Comparison of ENCODE assay signal across 1 cellular context in genomic region chr2:25690058-25690457, GRCh38.
TF ChIP-seq lines count a peak whose summit lies in the region.

No MANE protein-coding gene starts in this region.

TF ChIP-seq in WTC11, 78 proteins besides CTCF, POLR2A, EP300 and RAD21 (continued from another document):
- TF ChIP-seq MLX (CRISPR knock-in tag; IDR thresholded peaks at IDR 0.05) (no peak), FOXP4 (CRISPR knock-in tag; IDR thresholded peaks at IDR 0.05) (no peak), TCF7 (CRISPR knock-in tag; IDR thresholded peaks at IDR 0.05; ENCODE audit: low read depth) (no peak), ATF1 (CRISPR knock-in tag; IDR thresholded peaks at IDR 0.05) (no peak), KAT7 (CRISPR knock-in tag; IDR thresholded peaks at IDR 0.05; ENCODE audit: borderline replicate concordance) (no peak), ZBTB21 (CRISPR knock-in tag; IDR thresholded peaks at IDR 0.05; ENCODE audit: borderline replicate concordance) (no peak), EMX1 (CRISPR knock-in tag; IDR thresholded peaks at IDR 0.05) (no peak)
